22 cellular contexts compared by ENCODE assay signal in the genomic region with DNA sequence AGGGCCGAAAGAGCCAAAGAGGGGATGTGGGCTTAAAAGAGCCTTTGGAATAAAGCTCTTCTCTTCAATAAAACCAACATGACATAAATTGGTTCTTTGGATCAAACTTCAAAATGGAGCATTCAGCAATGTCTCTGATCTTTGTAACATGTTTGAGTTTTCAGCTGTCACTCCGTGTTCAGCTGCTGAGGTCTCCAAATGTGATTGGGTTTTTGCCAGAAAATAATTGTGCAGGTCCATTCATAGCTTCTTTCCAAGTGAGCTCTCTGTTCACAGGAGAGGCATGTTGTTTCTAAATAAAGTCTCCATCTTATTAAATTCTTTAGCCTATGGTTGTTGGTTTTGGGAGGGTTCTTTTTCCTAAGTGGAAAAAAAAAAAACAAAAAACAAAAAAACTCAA.
"Had no signal": no experiment of that assay in that cellular context is flagged by ENCODE, and none has a peak within 500 bp of the region (broad histone marks: within the 10 kb centered on the region; RNA-seq: fewer than 3 reads in every experiment).

No MANE protein-coding gene starts in this region.

- ATAC-seq: foreskin keratinocyte; left cardiac atrium; lower lobe of right lung; naive thymus-derived CD8-positive, alpha-beta T cell; right cardiac atrium had no signal

- H3K4me1 Mint-ChIP-seq: naive thymus-derived CD8-positive, alpha-beta T cell; neural progenitor cell had no signal

- H3K9me3 Mint-ChIP-seq: endodermal cell, neural progenitor cell had no signal

- H3K9ac ChIP-seq: neural progenitor cell had no signal

- H3K27ac ChIP-seq: coronary artery, foreskin keratinocyte, left ventricle myocardium inferior, lower lobe of right lung, neural progenitor cell, ovary, tibial artery, upper lobe of left lung, uterus had no signal

- H3K36me3 Mint-ChIP-seq: naive thymus-derived CD8-positive, alpha-beta T cell; neural progenitor cell had no signal

- H3K4me3 ChIP-seq: coronary artery, left ventricle myocardium inferior, lower lobe of right lung, neural progenitor cell, ovary, smooth muscle cell, tibial artery, upper lobe of left lung, uterus had no signal

- H3K4me2 ChIP-seq: neural progenitor cell, smooth muscle cell had no signal

- H2AFZ ChIP-seq: neural progenitor cell had no signal

- H3K9me3 ChIP-seq: left ventricle myocardium inferior, lower lobe of right lung, ovary, tibial artery, upper lobe of left lung, uterus had no signal

- H3K27ac Mint-ChIP-seq: endodermal cell; neural progenitor cell; progenitor cell of endocrine pancreas; stimulated activated naive CD8-positive, alpha-beta T cell treated with anti-CD3 and anti-CD28 coated beads, Interleukin-15, Interleukin-2, amounts not matched to agents 100 ng/mL and 50 ng/mL, for 24 hours had no signal

- H3K36me3 ChIP-seq: left ventricle myocardium inferior, lower lobe of right lung, neural progenitor cell, ovary, tibial artery, upper lobe of left lung, uterus had no signal

- H3K4me1 ChIP-seq: foreskin keratinocyte, left ventricle myocardium inferior, lower lobe of right lung, neural progenitor cell, tibial artery, uterus had no signal

- H3K27me3 ChIP-seq: neural progenitor cell, ovary, tibial artery, upper lobe of left lung, uterus had no signal

- H3K4me3 Mint-ChIP-seq: endodermal cell; naive thymus-derived CD8-positive, alpha-beta T cell; neural progenitor cell; stimulated activated naive CD8-positive, alpha-beta T cell treated with anti-CD3 and anti-CD28 coated beads, Interleukin-15, Interleukin-2, amounts not matched to agents 100 ng/mL and 50 ng/mL, for 24 hours had no signal

- H3K27me3 Mint-ChIP-seq: stimulated activated naive CD8-positive, alpha-beta T cell treated with anti-CD3 and anti-CD28 coated beads, Interleukin-15, Interleukin-2, amounts not matched to agents 100 ng/mL and 50 ng/mL, for 24 hours had no signal

- DNase-seq: effector CD4-positive, alpha-beta T cell; endodermal cell; erythroblast; foreskin keratinocyte; kidney; left cardiac atrium; left ventricle myocardium inferior; lower lobe of right lung; mesenchymal stem cell; naive thymus-derived CD8-positive, alpha-beta T cell; nucleus accumbens; ovary; right cardiac atrium; stimulated activated CD4-positive, alpha-beta T cell treated with anti-CD3 and anti-CD28 coated beads, Interleukin-2, amount 100 ng/mL, for 48 hours; tibial artery; upper lobe of left lung; uterus had no signal
